In genomic region chr2:69163109-69163508, GRCh38 we compare ENCODE assay signal across 9 cellular contexts.
DNase-seq lines count a peak whose midpoint lies in the region; ATAC-seq and TF ChIP-seq lines count a peak whose summit lies in the region.
"Had no signal": no experiment of that assay in that cellular context is flagged by ENCODE, and none has a peak within 500 bp of the region (broad histone marks: within the 10 kb centered on the region; RNA-seq: fewer than 3 reads in every experiment).

No MANE protein-coding gene starts in this region.

- no peak overlapping the region for H3K14ac ChIP-seq in neuronal stem cell (ENCODE audit: low read length)

- no CpG with 5 or more reads among the region's 6 CpGs for WGBS in neuronal stem cell (ENCODE audit: extremely low coverage in 2 of 2, insufficient read length in 2 of 2, insufficient replicate concordance in 1 of 2), 2 donors

- H3K36me3 Mint-ChIP-seq in stimulated activated effector memory CD8-positive, alpha-beta T cell treated with anti-CD3 and anti-CD28 coated beads, Interleukin-12 subunit alpha, Interleukin-12 subunit beta, amount 100 ng/mL, for 72 hours: no peaks in the 10 kb centered on the region

- no peak overlapping the region for H3K18ac ChIP-seq in neuronal stem cell (ENCODE audit: low read length)

- H3K27ac Mint-ChIP-seq in stimulated activated effector memory CD8-positive, alpha-beta T cell treated with anti-CD3 and anti-CD28 coated beads, Interleukin-12 subunit alpha, Interleukin-12 subunit beta, amount 100 ng/mL, for 72 hours: no peak overlapping the region

- DNase-seq in A673 (ENCODE audit: low spot score) (peak; percentile 23), HT1080 (ENCODE audit: low read depth) (peak; percentile 89), astrocyte of the cerebellum (ENCODE audit: low read depth) (peak; percentile 75), neuronal stem cell (ENCODE audit: low spot score) (no peak)
- DNase-seq in activated CD8-positive, alpha-beta memory T cell treated with anti-CD3 and anti-CD28 coated beads, Interleukin-2, amount 50 U/mL, for 4 hours: no peak
- no peak for DNase-seq in stimulated activated effector memory CD8-positive, alpha-beta T cell treated with anti-CD3 and anti-CD28 coated beads, Interleukin-12 subunit alpha, Interleukin-12 subunit beta, amount 100 ng/mL, for 72 hours (ENCODE audit: low spot score in 2 of 2)

- H3K4me1 Mint-ChIP-seq in stimulated activated effector memory CD8-positive, alpha-beta T cell treated with anti-CD3 and anti-CD28 coated beads, Interleukin-12 subunit alpha, Interleukin-12 subunit beta, amount 100 ng/mL, for 72 hours: no peaks in the 10 kb centered on the region

- H3K9me3 ChIP-seq in A673 (ENCODE audit: low read depth, low read length, poor library complexity, severe bottlenecking) (no peaks in the 10 kb centered on the region), neuronal stem cell (replicated peaks in 1 of 2; ENCODE audit: control insufficient read depth in 2 of 2, insufficient read depth in 1 of 2, low read depth in 1 of 2, low read length in 2 of 2) (no peaks in the 10 kb centered on the region)

- H2BK120ac ChIP-seq in neuronal stem cell (ENCODE audit: low read depth, low read length): no peak overlapping the region

- no peak overlapping the region for H3K9ac ChIP-seq in neuronal stem cell (ENCODE audit: low read depth, low read length, poor library complexity)

- CTCF ChIA-PET in A673 (lab: Charles Lee): interaction anchor here (0.5 kb wide), 1 partner anchor 142 kb away, joined by 4 read pairs; no protein-coding TSS in a partner anchor

- H3K79me1 ChIP-seq in neuronal stem cell (ENCODE audit: low read depth, low read length): no peaks in the 10 kb centered on the region

- no peak overlapping the region for H3K4me2 ChIP-seq in neuronal stem cell (ENCODE audit: insufficient read depth, low read length, poor library complexity, severe bottlenecking)

- H2AK5ac ChIP-seq in neuronal stem cell (ENCODE audit: low read depth, low read length): no peak overlapping the region

- H4K8ac ChIP-seq in neuronal stem cell (ENCODE audit: low read depth, low read length): no peak overlapping the region

- no peaks in the 10 kb centered on the region for H3K9me3 Mint-ChIP-seq in stimulated activated effector memory CD8-positive, alpha-beta T cell treated with anti-CD3 and anti-CD28 coated beads, Interleukin-12 subunit alpha, Interleukin-12 subunit beta, amount 100 ng/mL, for 72 hours

- POLR2A ChIA-PET in A673 (lab: Charles Lee; ENCODE audit: low non-redundant PET): no interaction called here

- H3K36me3 ChIP-seq in A673 (ENCODE audit: insufficient read depth, low read length, poor library complexity, severe bottlenecking): peaks cover 12% of the 10 kb centered on the region
- H3K36me3 ChIP-seq in neuronal stem cell (replicated peaks in 1 of 2; ENCODE audit: control insufficient read depth in 2 of 2, insufficient read depth in 2 of 2, low read length in 2 of 2): peaks cover 0 to 63% of the 10 kb centered on the region in 2 donors

- H3K4me3 ChIP-seq in A673 (ENCODE audit: low read depth, low read length, poor library complexity, severe bottlenecking) (no peak overlapping the region), astrocyte of the cerebellum (ENCODE audit: low read depth, low read length) (no peak overlapping the region), neuronal stem cell (ENCODE audit: low read length in 2 of 2) (no peak overlapping the region)
- H3K4me3 ChIP-seq: SK-N-MC had no signal

- H3K27ac ChIP-seq in A673 (ENCODE audit: low read depth, low read length, poor library complexity, severe bottlenecking): no peak overlapping the region
- peak overlapping the region; percentile 63 for H3K27ac ChIP-seq in layer of hippocampus (ENCODE audit: low read depth, low read length)
- H3K27ac ChIP-seq in neuronal stem cell (replicated peaks; ENCODE audit: low read length): no peak overlapping the region
- H3K27ac ChIP-seq: SK-N-MC had no signal

- H2BK12ac ChIP-seq in neuronal stem cell (ENCODE audit: low read length): no peak overlapping the region

- H3K4me3 Mint-ChIP-seq in stimulated activated effector memory CD8-positive, alpha-beta T cell treated with anti-CD3 and anti-CD28 coated beads, Interleukin-12 subunit alpha, Interleukin-12 subunit beta, amount 100 ng/mL, for 72 hours: no peak overlapping the region

- H3K4me1 ChIP-seq in A673 (ENCODE audit: insufficient read depth, low read length, poor library complexity, severe bottlenecking): no peaks in the 10 kb centered on the region
- peaks cover 6 to 7% of the 10 kb centered on the region in 2 donors for H3K4me1 ChIP-seq in neuronal stem cell (ENCODE audit: control insufficient read depth in 2 of 2, insufficient read depth in 1 of 2, low read depth in 1 of 2, low read length in 2 of 2)

- intact Hi-C loops in A673 (cut with micrococcal nuclease; ENCODE audit: unreplicated experiment): no loop called here

- in situ Hi-C loops in astrocyte of the cerebellum (cut with HindIII; ENCODE audit: low sequenced_read_pairs): no loop called here

- H2BK15ac ChIP-seq in neuronal stem cell (ENCODE audit: low read length): no peak overlapping the region

- ATAC-seq in GM21526 (IDR thresholded peaks at IDR 0.05; ENCODE audit: low FRiP score, unreplicated experiment): no peak
- no peak for ATAC-seq in stimulated activated effector memory CD8-positive, alpha-beta T cell treated with anti-CD3 and anti-CD28 coated beads, Interleukin-12 subunit alpha, Interleukin-12 subunit beta, amount 100 ng/mL, for 72 hours

- H2BK5ac ChIP-seq in neuronal stem cell (ENCODE audit: low read length): no peak overlapping the region

- TF ChIP-seq CTCF in A673 (conservative IDR thresholded peaks at IDR 0.05; ENCODE audit: low read depth, low read length) (no peak), astrocyte of the cerebellum (IDR thresholded peaks at IDR 0.05; ENCODE audit: low read depth, low read length, missing control alignments) (no peak)

- no TSS peak for BruUV-seq in A673 (replicated peaks; lab: Mats Ljungman, UMichigan)

- no peak overlapping the region for H3K23ac ChIP-seq in neuronal stem cell (ENCODE audit: low read depth, low read length, poor library complexity)

- no peak overlapping the region for H3K4ac ChIP-seq in neuronal stem cell (ENCODE audit: low read length)

- H4K91ac ChIP-seq in neuronal stem cell (ENCODE audit: low read depth, low read length, poor library complexity): no peak overlapping the region

- H3K27me3 ChIP-seq in A673 (replicated peaks; ENCODE audit: insufficient read depth, low read depth, low read length, poor library complexity) (no peaks in the 10 kb centered on the region), layer of hippocampus (ENCODE audit: control insufficient read depth, insufficient read depth, low read length) (no peaks in the 10 kb centered on the region), neuronal stem cell (ENCODE audit: control insufficient read depth in 3 of 3, insufficient read depth in 3 of 3, low read depth in 1 of 3, low read length in 3 of 3) (no peaks in the 10 kb centered on the region)

- no peak overlapping the region for H2AFZ ChIP-seq in neuronal stem cell (ENCODE audit: low read length)

Comparison
In these comparisons a context has a peak if more than half of its experiments do, and no peak if none do; other contexts are left out.
1. DNase-seq: peak in A673 (single experiment), HT1080 (single experiment) and astrocyte of the cerebellum (single experiment); none in neuronal stem cell (single experiment), activated CD8-positive, alpha-beta memory T cell treated with anti-CD3 and anti-CD28 coated beads, Interleukin-2, amount 50 U/mL, for 4 hours (single experiment) and stimulated activated effector memory CD8-positive, alpha-beta T cell treated with anti-CD3 and anti-CD28 coated beads, Interleukin-12 subunit alpha, Interleukin-12 subunit beta, amount 100 ng/mL, for 72 hours (0 of 2).